In the genomic region with DNA sequence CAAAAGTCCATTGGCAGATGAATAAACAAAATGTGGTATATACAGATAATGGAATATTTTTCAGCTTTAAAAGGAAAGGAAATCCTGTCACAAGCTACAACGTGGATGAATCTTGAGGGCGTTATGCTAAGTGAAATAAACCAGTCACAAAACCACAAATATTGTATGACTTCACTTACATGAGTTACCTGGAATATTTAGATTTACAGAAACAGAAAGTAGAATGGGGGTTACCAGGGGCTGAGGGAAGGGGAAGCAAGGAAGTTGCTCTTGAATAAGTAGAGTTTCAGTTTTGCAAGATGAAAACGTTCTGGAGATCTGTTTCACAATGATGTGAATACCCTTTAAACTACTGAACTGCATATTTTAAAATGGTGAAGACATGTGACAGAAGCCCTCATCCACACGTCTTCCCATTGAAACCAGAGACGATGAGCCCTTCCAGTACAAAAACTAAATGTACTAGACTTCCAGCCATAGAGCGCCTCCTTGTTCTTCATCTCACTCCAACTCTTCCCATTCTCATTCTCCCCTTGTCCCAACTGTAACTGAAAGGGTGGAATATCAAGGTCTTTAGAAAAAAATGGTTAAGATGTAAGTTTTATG, we compare ENCODE assay signal across 10 cellular contexts.
DNase-seq lines count a peak whose midpoint lies in the region; ATAC-seq and TF ChIP-seq lines count a peak whose summit lies in the region.
"Had no signal": no experiment of that assay in that cellular context is flagged by ENCODE, and none has a peak within 500 bp of the region (broad histone marks: within the 10 kb centered on the region; RNA-seq: fewer than 3 reads in every experiment).

No MANE protein-coding gene starts in this region.

- intact Hi-C loops in colonic mucosa (cut with DNase I): no loop called here

- peak overlapping the region; percentile 58 for H3K4me3 Mint-ChIP-seq in activated CD8-positive, alpha-beta T cell treated with anti-CD3 and anti-CD28 coated beads, Interleukin-2, amount 10 ng/mL, durations not matched to agents 7 days and 5 days

- H3K4me1 ChIP-seq in colonic mucosa: no peaks in the 10 kb centered on the region

- peak overlapping the region; percentile 74 for H3K27ac Mint-ChIP-seq in activated CD8-positive, alpha-beta T cell treated with anti-CD3 and anti-CD28 coated beads, Interleukin-2, amount 10 ng/mL, durations not matched to agents 7 days and 5 days

- no peaks in the 10 kb centered on the region for H3K27me3 ChIP-seq in colonic mucosa
- H3K27me3 ChIP-seq: left lung had no signal

- H3K36me3 ChIP-seq in colonic mucosa: no peaks in the 10 kb centered on the region

- no peak overlapping the region for H3K9ac ChIP-seq in colonic mucosa (ENCODE audit: low read depth in 2 of 2, low read length in 2 of 2)

- no peak for TF ChIP-seq CTCF in colonic mucosa (IDR thresholded peaks at IDR 0.05)

- peak; percentile 7 to 14 for DNase-seq in stimulated activated CD4-positive, alpha-beta T cell treated with anti-CD3 and anti-CD28 coated beads, Interleukin-15, amount 100 ng/mL, for 48 hours (ENCODE audit: low read depth in 2 of 2)
- DNase-seq in stimulated activated CD4-positive, alpha-beta T cell treated with anti-CD3 and anti-CD28 coated beads, Interleukin-4, amount 100 ng/mL, for 4 hours: no peak
- DNase-seq in activated CD8-positive, alpha-beta T cell treated with anti-CD3 and anti-CD28 coated beads, Interleukin-2, amount 10 ng/mL, durations not matched to agents 7 days and 5 days: peak; percentile 36
- DNase-seq in H4 (ENCODE audit: low spot score) (no peak), NCI-H526 (lab: John Stamatoyannopoulos, UW) (no peak), colonic mucosa (no peak), AML-193 (lab: John Stamatoyannopoulos, UW) (no peak)
- DNase-seq: left lung, NCI-H345 had no signal

- peak; percentile 76 for ATAC-seq in HG03135 (IDR thresholded peaks at IDR 0.05; ENCODE audit: unreplicated experiment)
- ATAC-seq in activated CD8-positive, alpha-beta T cell treated with anti-CD3 and anti-CD28 coated beads, Interleukin-2, amount 10 ng/mL, durations not matched to agents 7 days and 5 days: peak; percentile 78

- CTCF ChIA-PET in activated CD8-positive, alpha-beta T cell treated with anti-CD3 and anti-CD28 coated beads, Interleukin-2, amount 10 ng/mL, durations not matched to agents 7 days and 5 days (lab: Charles Lee): no interaction called here

- no peaks in the 10 kb centered on the region for H3K9me3 Mint-ChIP-seq in activated CD8-positive, alpha-beta T cell treated with anti-CD3 and anti-CD28 coated beads, Interleukin-2, amount 10 ng/mL, durations not matched to agents 7 days and 5 days (ENCODE audit: insufficient read depth)

- peaks cover 38% of the 10 kb centered on the region for H3K36me3 Mint-ChIP-seq in activated CD8-positive, alpha-beta T cell treated with anti-CD3 and anti-CD28 coated beads, Interleukin-2, amount 10 ng/mL, durations not matched to agents 7 days and 5 days (ENCODE audit: low read depth)

- no peak overlapping the region for H3K4me3 ChIP-seq in colonic mucosa
- H3K4me3 ChIP-seq: left lung had no signal

- POLR2A ChIA-PET in activated CD8-positive, alpha-beta T cell treated with anti-CD3 and anti-CD28 coated beads, Interleukin-2, amount 10 ng/mL, durations not matched to agents 7 days and 5 days (lab: Charles Lee): no interaction called here

- H3K4me1 Mint-ChIP-seq in activated CD8-positive, alpha-beta T cell treated with anti-CD3 and anti-CD28 coated beads, Interleukin-2, amount 10 ng/mL, durations not matched to agents 7 days and 5 days (ENCODE audit: low read depth): peaks cover 14% of the 10 kb centered on the region

- no peaks in the 10 kb centered on the region for H3K27me3 Mint-ChIP-seq in activated CD8-positive, alpha-beta T cell treated with anti-CD3 and anti-CD28 coated beads, Interleukin-2, amount 10 ng/mL, durations not matched to agents 7 days and 5 days (ENCODE audit: low read depth)

- H3K27ac ChIP-seq in colonic mucosa: no peak overlapping the region

- no peaks in the 10 kb centered on the region for H3K9me3 ChIP-seq in colonic mucosa
- H3K9me3 ChIP-seq: left lung had no signal

Comparison
In these comparisons a context has a peak if more than half of its experiments do, and no peak if none do; other contexts are left out.
1. DNase-seq: peak in stimulated activated CD4-positive, alpha-beta T cell treated with anti-CD3 and anti-CD28 coated beads, Interleukin-15, amount 100 ng/mL, for 48 hours (2 of 2) and activated CD8-positive, alpha-beta T cell treated with anti-CD3 and anti-CD28 coated beads, Interleukin-2, amount 10 ng/mL, durations not matched to agents 7 days and 5 days (single experiment); none in stimulated activated CD4-positive, alpha-beta T cell treated with anti-CD3 and anti-CD28 coated beads, Interleukin-4, amount 100 ng/mL, for 4 hours (0 of 2), H4 (single experiment), NCI-H526 (0 of 2), colonic mucosa (single experiment) and AML-193 (0 of 2).